28 cellular contexts compared by ENCODE assay signal in the genomic region with DNA sequence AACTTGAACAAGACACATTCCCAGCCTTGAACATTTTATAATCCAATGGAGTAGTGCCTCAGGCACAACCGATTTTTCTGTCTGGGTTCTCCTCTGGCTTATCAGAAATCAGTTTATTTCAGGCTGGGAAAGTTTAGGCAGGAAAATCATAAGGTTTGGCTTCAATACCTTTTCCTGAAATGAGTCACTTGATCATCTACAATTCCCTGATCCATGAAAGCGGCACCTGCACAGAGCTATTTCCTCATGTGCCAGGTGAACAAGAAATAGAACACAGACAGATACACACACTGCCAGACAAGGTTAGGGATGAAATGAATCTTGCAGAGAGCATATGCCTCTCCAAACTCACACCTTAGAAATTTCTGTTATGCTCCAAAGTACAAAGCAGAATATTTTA.
"Had no signal": no experiment of that assay in that cellular context is flagged by ENCODE, and none has a peak within 500 bp of the region (broad histone marks: within the 10 kb centered on the region; RNA-seq: fewer than 3 reads in every experiment).

No MANE protein-coding gene starts in this region.

- H3K4me3 ChIP-seq: adrenal gland, breast epithelium, Peyer's patch had no signal

- H3K27me3 ChIP-seq: adrenal gland, breast epithelium, Peyer's patch had no signal

- H3K27ac ChIP-seq: adrenal gland, breast epithelium, Peyer's patch, RWPE1 had no signal

- ATAC-seq: activated CD8-positive, alpha-beta T cell treated with anti-CD3 and anti-CD28 coated beads, Interleukin-2, amount 10 ng/mL, durations not matched to agents 7 days and 5 days; T-helper 17 cell; WTC11 had no signal

- H3K9me3 ChIP-seq: adrenal gland, breast epithelium, Peyer's patch had no signal

- H3K36me3 ChIP-seq: adrenal gland, breast epithelium, Peyer's patch had no signal

- H3K4me1 ChIP-seq: adrenal gland, breast epithelium, Peyer's patch had no signal

- DNase-seq: activated CD4-positive, alpha-beta T cell treated with anti-CD3 and anti-CD28 coated beads for 48 hours; activated CD4-positive, alpha-beta T cell treated with anti-CD3 and anti-CD28 coated beads, Interleukin-2, amount 50 U/mL, for 4 hours; activated CD4-positive, CD25-positive, alpha-beta regulatory T cell treated with anti-CD3 and anti-CD28 coated beads, Interleukin-2, amount 50 U/mL, for 72 hours; activated CD8-positive, alpha-beta memory T cell treated with anti-CD3 and anti-CD28 coated beads, Interleukin-2, amount 50 U/mL, for 48 hours; activated CD8-positive, alpha-beta T cell treated with anti-CD3 and anti-CD28 coated beads, Interleukin-2, amount 10 ng/mL, durations not matched to agents 7 days and 5 days; activated naive CD4-positive, alpha-beta T cell treated with anti-CD3 and anti-CD28 coated beads, Interleukin-2, amount 50 U/mL, for 16 hours; activated naive CD8-positive, alpha-beta T cell treated with anti-CD3 and anti-CD28 coated beads, Interleukin-2, amount 10 ng/mL, durations not matched to agents 7 days and 5 days; activated T-cell treated with anti-CD3 and anti-CD28 coated beads, Interleukin-2, amount 50 U/mL, for 1 hour; adrenal gland; anterior cingulate cortex; central memory CD4-positive, alpha-beta T cell; Kasumi-1; NCI-H1048; NCI-H1417; NCI-H1930; NCI-H2107; NCI-H2171 treated with DMSO at 0.1 percent for 48 hours; NCI-H345; NCI-H510A; NCI-H526 treated with DMSO at 0.1 percent for 48 hours; NCI-H82; Peyer's patch; SHP77; T-helper 17 cell; T-helper 9 cell had no signal
